10 cellular contexts compared by ENCODE assay signal in genomic region chr10:16832351-16833080, GRCh38. TPM values are rescaled to one million over a fixed set of nuclear protein-coding genes. Genes with fewer than 3 reads are reported as not detected.
A peak's percentile ranks its signal among the peaks of the same experiment; 100 is the strongest.
DNase-seq lines count a peak whose midpoint lies in the region; ATAC-seq and TF ChIP-seq lines count a peak whose summit lies in the region.
"Had no signal": no experiment of that assay in that cellular context is flagged by ENCODE, and none has a peak within 500 bp of the region (broad histone marks: within the 10 kb centered on the region; RNA-seq: fewer than 3 reads in every experiment).

No MANE protein-coding gene starts in this region.

- H3K4me3 Mint-ChIP-seq in Caco-2 (ENCODE audit: unreplicated experiment), result no peak overlapping the region

- POLR2A ChIA-PET in Caco-2 (lab: Charles Lee), result no interaction called here

- no peak for TF ChIP-seq POLR2A in gastrocnemius medialis (IDR thresholded peaks at IDR 0.05)

- H3K9me3 Mint-ChIP-seq in Caco-2 (ENCODE audit: unreplicated experiment), result peaks cover 10% of the 10 kb centered on the region

- in situ Hi-C loops in gastrocnemius medialis (cut with MboI; ENCODE audit: low sequenced_read_pairs in 4 of 4), result loop anchor here in 2 of 4 donors (5.0 to 25.0 kb wide), 2 partner anchors 425 to 605 kb away; no protein-coding TSS in a partner anchor

- H3K36me3 ChIP-seq in SK-N-MC (ENCODE audit: insufficient read depth, low read length) (no peaks in the 10 kb centered on the region), gastrocnemius medialis (no peaks in the 10 kb centered on the region), Caco-2 (ENCODE audit: control insufficient read depth, insufficient read depth, low read length) (no peaks in the 10 kb centered on the region)

- CTCF ChIA-PET in Caco-2 (lab: Charles Lee), result no interaction called here

- H3K4me1 ChIP-seq in gastrocnemius medialis (peaks cover 0 to 5% of the 10 kb centered on the region in 2 donors), Caco-2 (no peaks in the 10 kb centered on the region)

- DNase-seq in DMS 273 (lab: John Stamatoyannopoulos, UW; ENCODE audit: unreplicated experiment) (peak; percentile 80), SK-N-MC (ENCODE audit: low read depth, low spot score) (peak; percentile 72), fibroblast of the aortic adventitia (ENCODE audit: low read depth) (peak; percentile 88), gastrocnemius medialis (no peak), HuH-7.5 (ENCODE audit: low spot score) (no peak), SIG-M5 treated with dmso at 0.1 percent for 504 hours (lab: John Stamatoyannopoulos, UW; ENCODE audit: unreplicated experiment) (no peak), T-helper 9 cell (no peak), Caco-2 (no peak)
- DNase-seq: GDM1 had no signal

- no peaks in the 10 kb centered on the region for H3K36me3 Mint-ChIP-seq in Caco-2 (ENCODE audit: insufficient read depth, unreplicated experiment)

- H3K27me3 ChIP-seq in gastrocnemius medialis (no peaks in the 10 kb centered on the region), Caco-2 (replicated peaks; ENCODE audit: control insufficient read depth, insufficient read depth, low read length) (no peaks in the 10 kb centered on the region)

- H3K4me3 ChIP-seq in SK-N-MC, result peak overlapping the region; percentile 67
- H3K4me3 ChIP-seq in fibroblast of the aortic adventitia (ENCODE audit: low read depth, low read length), result no peak overlapping the region
- H3K4me3 ChIP-seq in gastrocnemius medialis, result no peak overlapping the region
- no peak overlapping the region for H3K4me3 ChIP-seq in Caco-2 (ENCODE audit: low read depth, low read length)

- H3K27ac ChIP-seq in SK-N-MC (peak overlapping the region; percentile 90), gastrocnemius medialis (peak overlapping the region; percentile 28 to 60 (median 46))
- H3K27ac ChIP-seq: KMS-11 had no signal

- no peaks in the 10 kb centered on the region for H3K9me3 ChIP-seq in SK-N-MC (ENCODE audit: low read depth, low read length)
- H3K9me3 ChIP-seq in gastrocnemius medialis, result no peaks in the 10 kb centered on the region
- peaks cover 3% of the 10 kb centered on the region; the same call in 1 of the 2 replicates for H3K9me3 ChIP-seq in Caco-2

- ATAC-seq in gastrocnemius medialis, result peak; percentile 37 to 56

- intact Hi-C loops in gastrocnemius medialis (cut with DNase I; ENCODE audit: low total_unique reads) (no loop called here), Caco-2 (cut with micrococcal nuclease; ENCODE audit: unreplicated experiment) (no loop called here)

- no peak overlapping the region for H3K27ac Mint-ChIP-seq in Caco-2 (ENCODE audit: unreplicated experiment)

- H3K4me1 Mint-ChIP-seq in Caco-2 (ENCODE audit: low read depth, unreplicated experiment), result no peaks in the 10 kb centered on the region

- peak overlapping the region; percentile 20 for H3K9ac ChIP-seq in SK-N-MC (ENCODE audit: insufficient read length)
- H3K9ac ChIP-seq: KMS-11 had no signal

- H3K27me3 Mint-ChIP-seq in Caco-2 (ENCODE audit: insufficient read depth, unreplicated experiment), result peaks cover 12% of the 10 kb centered on the region

- BruUV-seq in Caco-2 (replicated peaks; lab: Mats Ljungman, UMichigan), result no TSS peak

- TF ChIP-seq CTCF in fibroblast of the aortic adventitia (IDR thresholded peaks at IDR 0.05; ENCODE audit: insufficient read depth, low read length), result no peak
- TF ChIP-seq CTCF in gastrocnemius medialis (IDR thresholded peaks at IDR 0.05 in 4 of 5, conservative IDR thresholded peaks at IDR 0.05 in 1 of 5), result no peak
- no peak for TF ChIP-seq CTCF in Caco-2 (IDR thresholded peaks at IDR 0.05; ENCODE audit: insufficient read depth in 1 of 2, low read depth in 1 of 2, low read length in 1 of 2, severe bottlenecking in 1 of 2, unreplicated experiment in 1 of 2)

RNA-seq across cellular contexts. Expression of gene RSU1, which starts 15.3 kb away (rescaled TPM):
- total RNA-seq in fibroblast of the aortic adventitia (ENCODE audit: low replicate concordance) (32.5 and 155 TPM in 2 replicates), gastrocnemius medialis (10 to 100 TPM; 24.2 to 32.8 (median 26.1) TPM), Caco-2 (2022) (62.0 and 66.6 TPM in 2 replicates)

Comparison
In these comparisons a context has a peak if more than half of its experiments do, and no peak if none do; other contexts are left out.
1. DNase-seq: peak in DMS 273 (single experiment), SK-N-MC (single experiment) and fibroblast of the aortic adventitia (single experiment); none in gastrocnemius medialis (0 of 2), HuH-7.5 (single experiment), SIG-M5 treated with dmso at 0.1 percent for 504 hours (single experiment), T-helper 9 cell (single experiment) and Caco-2 (0 of 2).